ENCODE assay signal across 1 cellular context in genomic region chr12:83866477-83866876, GRCh38.
TF ChIP-seq lines count a peak whose summit lies in the region.

No MANE protein-coding gene starts in this region.

TF ChIP-seq in GM23338, 12 proteins besides CTCF, POLR2A, EP300 and RAD21 (continued from another document):
- TF ChIP-seq REST (IDR thresholded peaks at IDR 0.05; ENCODE audit: unreplicated experiment) (no peak), NANOG (IDR thresholded peaks at IDR 0.05; ENCODE audit: borderline replicate concordance) (no peak), EZH2 (IDR thresholded peaks at IDR 0.05; ENCODE audit: low read depth, unreplicated experiment) (no peak), POLR2AphosphoS5 (IDR thresholded peaks at IDR 0.05; ENCODE audit: low read depth) (no peak), CREB1 (CRISPR knock-in tag; IDR thresholded peaks at IDR 0.05; ENCODE audit: low read depth) (no peak), ZNF331 (CRISPR knock-in tag; IDR thresholded peaks at IDR 0.05; ENCODE audit: low read depth) (no peak), JUNB (IDR thresholded peaks at IDR 0.05; ENCODE audit: unreplicated experiment) (no peak), STAT1 (IDR thresholded peaks at IDR 0.05; ENCODE audit: unreplicated experiment) (no peak)
